1 cellular context compared by ENCODE assay signal in the genomic region with DNA sequence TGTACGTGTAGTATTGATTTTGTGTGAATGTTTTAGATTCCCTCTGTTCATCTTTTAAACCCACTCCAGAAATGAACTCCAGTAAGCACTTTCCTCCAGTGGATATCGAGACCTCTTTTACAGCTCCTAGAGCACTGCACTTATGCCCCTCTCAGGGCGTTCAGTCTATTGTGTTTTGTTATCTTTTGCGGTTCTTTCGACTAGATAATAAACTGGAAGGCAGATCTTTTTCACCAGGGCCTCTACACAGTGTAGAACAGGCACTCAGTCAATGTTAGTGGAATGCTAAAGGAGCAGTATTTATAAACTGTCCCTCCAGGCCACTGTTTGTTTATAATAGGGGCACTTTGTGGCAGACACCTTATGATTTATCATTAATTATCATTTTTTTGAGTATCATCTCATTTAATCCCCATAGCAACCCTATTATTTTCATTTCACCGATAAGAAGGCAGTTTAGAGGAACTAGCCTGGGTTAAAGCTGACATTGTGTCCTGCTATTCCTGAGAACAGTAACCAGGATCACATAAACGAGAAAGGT.
TF ChIP-seq lines count a peak whose summit lies in the region.

No MANE protein-coding gene starts in this region.

TF ChIP-seq in K562, 482 proteins besides CTCF, POLR2A, EP300 and RAD21 (continued from another document):
- TF ChIP-seq, protein P1, sequence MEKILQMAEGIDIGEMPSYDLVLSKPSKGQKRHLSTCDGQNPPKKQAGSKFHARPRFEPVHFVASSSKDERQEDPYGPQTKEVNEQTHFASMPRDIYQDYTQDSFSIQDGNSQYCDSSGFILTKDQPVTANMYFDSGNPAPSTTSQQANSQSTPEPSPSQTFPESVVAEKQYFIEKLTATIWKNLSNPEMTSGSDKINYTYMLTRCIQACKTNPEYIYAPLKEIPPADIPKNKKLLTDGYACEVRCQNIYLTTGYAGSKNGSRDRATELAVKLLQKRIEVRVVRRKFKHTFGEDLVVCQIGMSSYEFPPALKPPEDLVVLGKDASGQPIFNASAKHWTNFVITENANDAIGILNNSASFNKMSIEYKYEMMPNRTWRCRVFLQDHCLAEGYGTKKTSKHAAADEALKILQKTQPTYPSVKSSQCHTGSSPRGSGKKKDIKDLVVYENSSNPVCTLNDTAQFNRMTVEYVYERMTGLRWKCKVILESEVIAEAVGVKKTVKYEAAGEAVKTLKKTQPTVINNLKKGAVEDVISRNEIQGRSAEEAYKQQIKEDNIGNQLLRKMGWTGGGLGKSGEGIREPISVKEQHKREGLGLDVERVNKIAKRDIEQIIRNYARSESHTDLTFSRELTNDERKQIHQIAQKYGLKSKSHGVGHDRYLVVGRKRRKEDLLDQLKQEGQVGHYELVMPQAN (IDR thresholded peaks at IDR 0.05; ENCODE audit: borderline replicate concordance): no peak
- TF ChIP-seq, protein P2, sequence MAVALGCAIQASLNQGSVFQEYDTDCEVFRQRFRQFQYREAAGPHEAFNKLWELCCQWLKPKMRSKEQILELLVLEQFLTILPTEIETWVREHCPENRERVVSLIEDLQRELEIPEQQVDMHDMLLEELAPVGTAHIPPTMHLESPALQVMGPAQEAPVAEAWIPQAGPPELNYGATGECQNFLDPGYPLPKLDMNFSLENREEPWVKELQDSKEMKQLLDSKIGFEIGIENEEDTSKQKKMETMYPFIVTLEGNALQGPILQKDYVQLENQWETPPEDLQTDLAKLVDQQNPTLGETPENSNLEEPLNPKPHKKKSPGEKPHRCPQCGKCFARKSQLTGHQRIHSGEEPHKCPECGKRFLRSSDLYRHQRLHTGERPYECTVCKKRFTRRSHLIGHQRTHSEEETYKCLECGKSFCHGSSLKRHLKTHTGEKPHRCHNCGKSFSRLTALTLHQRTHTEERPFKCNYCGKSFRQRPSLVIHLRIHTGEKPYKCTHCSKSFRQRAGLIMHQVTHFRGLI (CRISPR knock-in tag; IDR thresholded peaks at IDR 0.05): 0 out of 2 replicates have a peak, but pooled peaks have one; percentile 28
- TF ChIP-seq CBX3 (IDR thresholded peaks at IDR 0.05; ENCODE audit: borderline replicate concordance in 1 of 2, low read length in 2 of 2) (0 out of 3 replicates have a peak, but pooled peaks of 1 of the 2 experiments have one; percentile 9), ZSCAN32 (CRISPR knock-in tag; IDR thresholded peaks at IDR 0.05) (0 out of 2 replicates have a peak, but pooled peaks have one; percentile 47), TCF3 (CRISPR knock-in tag; IDR thresholded peaks at IDR 0.05) (peak; percentile 19), TBP (optimal IDR thresholded peaks at IDR 0.05; ENCODE audit: low read depth, low read length) (no peak), POLR2H (tag; IDR thresholded peaks at IDR 0.05; ENCODE audit: low read depth) (0 out of 2 replicates have a peak, but pooled peaks have one; percentile 15), MIER1 (IDR thresholded peaks at IDR 0.05; ENCODE audit: low read depth) (0 out of 2 replicates have a peak, but pooled peaks have one; percentile 11), RB1 (IDR thresholded peaks at IDR 0.05; ENCODE audit: low read depth) (0 out of 2 replicates have a peak, but pooled peaks have one; percentile 13), RFX1 (IDR thresholded peaks at IDR 0.05) (peak; percentile 49; the same call in 1 of the 2 replicates), SOX6 (IDR thresholded peaks at IDR 0.05) (peak; percentile 85; the same call in 1 of the 2 replicates), FOXM1 (IDR thresholded peaks at IDR 0.05; ENCODE audit: low read depth) (peak; percentile 11; the same call in 1 of the 2 replicates), FOXM1 (CRISPR knock-in tag; IDR thresholded peaks at IDR 0.05; ENCODE audit: low read depth) (no peak), ZNF589 (CRISPR knock-in tag; IDR thresholded peaks at IDR 0.05; ENCODE audit: low read depth) (no peak), NR2C2 (CRISPR knock-in tag; IDR thresholded peaks at IDR 0.05) (no peak), NR2C2 (tag; IDR thresholded peaks at IDR 0.05) (0 out of 2 replicates have a peak, but pooled peaks have one; percentile 17), KDM1A (IDR thresholded peaks at IDR 0.05) (peak in 1 of 2 experiments; percentile 1; a peak in 1 of 4 replicates), YBX1 (IDR thresholded peaks at IDR 0.05) (no peak), POLR2B (IDR thresholded peaks at IDR 0.05; ENCODE audit: low read depth, partially characterized antibody) (no peak), LEF1 (IDR thresholded peaks at IDR 0.05) (0 out of 2 replicates have a peak, but pooled peaks have one; percentile 3), XRCC3 (IDR thresholded peaks at IDR 0.05) (no peak), HDAC1 (IDR thresholded peaks at IDR 0.05) (0 out of 4 replicates have a peak, but pooled peaks of 1 of the 2 experiments have one; percentile 18), L3MBTL2 (IDR thresholded peaks at IDR 0.05) (0 out of 2 replicates have a peak, but pooled peaks have one; percentile 16), DPF2 (IDR thresholded peaks at IDR 0.05) (peak; percentile 76; the same call in 1 of the 2 replicates)
- TF ChIP-seq, protein P3, sequence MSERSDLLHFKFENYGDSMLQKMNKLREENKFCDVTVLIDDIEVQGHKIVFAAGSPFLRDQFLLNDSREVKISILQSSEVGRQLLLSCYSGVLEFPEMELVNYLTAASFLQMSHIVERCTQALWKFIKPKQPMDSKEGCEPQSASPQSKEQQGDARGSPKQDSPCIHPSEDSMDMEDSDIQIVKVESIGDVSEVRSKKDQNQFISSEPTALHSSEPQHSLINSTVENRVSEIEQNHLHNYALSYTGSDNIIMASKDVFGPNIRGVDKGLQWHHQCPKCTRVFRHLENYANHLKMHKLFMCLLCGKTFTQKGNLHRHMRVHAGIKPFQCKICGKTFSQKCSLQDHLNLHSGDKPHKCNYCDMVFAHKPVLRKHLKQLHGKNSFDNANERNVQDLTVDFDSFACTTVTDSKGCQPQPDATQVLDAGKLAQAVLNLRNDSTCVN (CRISPR knock-in tag; IDR thresholded peaks at IDR 0.05): no peak
- TF ChIP-seq, protein P4, sequence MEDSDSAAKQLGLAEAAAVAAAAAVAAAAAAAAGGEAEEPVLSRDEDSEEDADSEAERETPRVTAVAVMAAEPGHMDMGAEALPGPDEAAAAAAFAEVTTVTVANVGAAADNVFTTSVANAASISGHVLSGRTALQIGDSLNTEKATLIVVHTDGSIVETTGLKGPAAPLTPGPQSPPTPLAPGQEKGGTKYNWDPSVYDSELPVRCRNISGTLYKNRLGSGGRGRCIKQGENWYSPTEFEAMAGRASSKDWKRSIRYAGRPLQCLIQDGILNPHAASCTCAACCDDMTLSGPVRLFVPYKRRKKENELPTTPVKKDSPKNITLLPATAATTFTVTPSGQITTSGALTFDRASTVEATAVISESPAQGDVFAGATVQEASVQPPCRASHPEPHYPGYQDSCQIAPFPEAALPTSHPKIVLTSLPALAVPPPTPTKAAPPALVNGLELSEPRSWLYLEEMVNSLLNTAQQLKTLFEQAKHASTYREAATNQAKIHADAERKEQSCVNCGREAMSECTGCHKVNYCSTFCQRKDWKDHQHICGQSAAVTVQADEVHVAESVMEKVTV (CRISPR knock-in tag; IDR thresholded peaks at IDR 0.05): peak; percentile 34; the same call in 1 of the 2 replicates
